Comparison of ENCODE assay signal across 1 cellular context in genomic region chr14:93537962-93538361, GRCh38.
TF ChIP-seq lines count a peak whose summit lies in the region.

No MANE protein-coding gene starts in this region.

TF ChIP-seq in GM23338, 12 proteins besides CTCF, POLR2A, EP300 and RAD21 (continued from another document):
- TF ChIP-seq, protein P1, sequence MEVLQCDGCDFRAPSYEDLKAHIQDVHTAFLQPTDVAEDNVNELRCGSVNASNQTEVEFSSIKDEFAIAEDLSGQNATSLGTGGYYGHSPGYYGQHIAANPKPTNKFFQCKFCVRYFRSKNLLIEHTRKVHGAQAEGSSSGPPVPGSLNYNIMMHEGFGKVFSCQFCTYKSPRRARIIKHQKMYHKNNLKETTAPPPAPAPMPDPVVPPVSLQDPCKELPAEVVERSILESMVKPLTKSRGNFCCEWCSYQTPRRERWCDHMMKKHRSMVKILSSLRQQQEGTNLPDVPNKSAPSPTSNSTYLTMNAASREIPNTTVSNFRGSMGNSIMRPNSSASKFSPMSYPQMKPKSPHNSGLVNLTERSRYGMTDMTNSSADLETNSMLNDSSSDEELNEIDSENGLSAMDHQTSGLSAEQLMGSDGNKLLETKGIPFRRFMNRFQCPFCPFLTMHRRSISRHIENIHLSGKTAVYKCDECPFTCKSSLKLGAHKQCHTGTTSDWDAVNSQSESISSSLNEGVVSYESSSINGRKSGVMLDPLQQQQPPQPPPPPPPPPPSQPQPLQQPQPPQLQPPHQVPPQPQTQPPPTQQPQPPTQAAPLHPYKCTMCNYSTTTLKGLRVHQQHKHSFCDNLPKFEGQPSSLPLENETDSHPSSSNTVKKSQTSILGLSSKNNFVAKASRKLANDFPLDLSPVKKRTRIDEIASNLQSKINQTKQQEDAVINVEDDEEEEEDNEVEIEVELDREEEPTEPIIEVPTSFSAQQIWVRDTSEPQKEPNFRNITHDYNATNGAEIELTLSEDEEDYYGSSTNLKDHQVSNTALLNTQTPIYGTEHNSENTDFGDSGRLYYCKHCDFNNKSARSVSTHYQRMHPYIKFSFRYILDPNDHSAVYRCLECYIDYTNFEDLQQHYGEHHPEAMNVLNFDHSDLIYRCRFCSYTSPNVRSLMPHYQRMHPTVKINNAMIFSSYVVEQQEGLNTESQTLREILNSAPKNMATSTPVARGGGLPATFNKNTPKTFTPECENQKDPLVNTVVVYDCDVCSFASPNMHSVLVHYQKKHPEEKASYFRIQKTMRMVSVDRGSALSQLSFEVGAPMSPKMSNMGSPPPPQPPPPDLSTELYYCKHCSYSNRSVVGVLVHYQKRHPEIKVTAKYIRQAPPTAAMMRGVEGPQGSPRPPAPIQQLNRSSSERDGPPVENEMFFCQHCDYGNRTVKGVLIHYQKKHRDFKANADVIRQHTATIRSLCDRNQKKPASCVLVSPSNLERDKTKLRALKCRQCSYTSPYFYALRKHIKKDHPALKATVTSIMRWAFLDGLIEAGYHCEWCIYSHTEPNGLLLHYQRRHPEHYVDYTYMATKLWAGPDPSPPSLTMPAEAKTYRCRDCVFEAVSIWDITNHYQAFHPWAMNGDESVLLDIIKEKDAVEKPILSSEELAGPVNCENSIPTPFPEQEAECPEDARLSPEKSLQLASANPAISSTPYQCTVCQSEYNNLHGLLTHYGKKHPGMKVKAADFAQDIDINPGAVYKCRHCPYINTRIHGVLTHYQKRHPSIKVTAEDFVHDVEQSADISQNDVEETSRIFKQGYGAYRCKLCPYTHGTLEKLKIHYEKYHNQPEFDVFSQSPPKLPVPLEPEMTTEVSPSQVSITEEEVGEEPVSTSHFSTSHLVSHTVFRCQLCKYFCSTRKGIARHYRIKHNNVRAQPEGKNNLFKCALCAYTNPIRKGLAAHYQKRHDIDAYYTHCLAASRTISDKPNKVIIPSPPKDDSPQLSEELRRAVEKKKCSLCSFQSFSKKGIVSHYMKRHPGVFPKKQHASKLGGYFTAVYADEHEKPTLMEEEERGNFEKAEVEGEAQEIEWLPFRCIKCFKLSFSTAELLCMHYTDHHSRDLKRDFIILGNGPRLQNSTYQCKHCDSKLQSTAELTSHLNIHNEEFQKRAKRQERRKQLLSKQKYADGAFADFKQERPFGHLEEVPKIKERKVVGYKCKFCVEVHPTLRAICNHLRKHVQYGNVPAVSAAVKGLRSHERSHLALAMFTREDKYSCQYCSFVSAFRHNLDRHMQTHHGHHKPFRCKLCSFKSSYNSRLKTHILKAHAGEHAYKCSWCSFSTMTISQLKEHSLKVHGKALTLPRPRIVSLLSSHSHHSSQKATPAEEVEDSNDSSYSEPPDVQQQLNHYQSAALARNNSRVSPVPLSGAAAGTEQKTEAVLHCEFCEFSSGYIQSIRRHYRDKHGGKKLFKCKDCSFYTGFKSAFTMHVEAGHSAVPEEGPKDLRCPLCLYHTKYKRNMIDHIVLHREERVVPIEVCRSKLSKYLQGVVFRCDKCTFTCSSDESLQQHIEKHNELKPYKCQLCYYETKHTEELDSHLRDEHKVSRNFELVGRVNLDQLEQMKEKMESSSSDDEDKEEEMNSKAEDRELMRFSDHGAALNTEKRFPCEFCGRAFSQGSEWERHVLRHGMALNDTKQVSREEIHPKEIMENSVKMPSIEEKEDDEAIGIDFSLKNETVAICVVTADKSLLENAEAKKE (CRISPR knock-in tag; IDR thresholded peaks at IDR 0.05): no peak
- TF ChIP-seq EZH2 (IDR thresholded peaks at IDR 0.05; ENCODE audit: low read depth, unreplicated experiment) (no peak), POLR2AphosphoS5 (IDR thresholded peaks at IDR 0.05; ENCODE audit: low read depth) (no peak), ZNF114 (CRISPR knock-in tag; IDR thresholded peaks at IDR 0.05) (no peak), REST (IDR thresholded peaks at IDR 0.05; ENCODE audit: unreplicated experiment) (no peak)
TF ChIP-seq in GM23338: peak in this region for 0.
